Comparison of ENCODE assay signal across 12 cellular contexts in the genomic region with DNA sequence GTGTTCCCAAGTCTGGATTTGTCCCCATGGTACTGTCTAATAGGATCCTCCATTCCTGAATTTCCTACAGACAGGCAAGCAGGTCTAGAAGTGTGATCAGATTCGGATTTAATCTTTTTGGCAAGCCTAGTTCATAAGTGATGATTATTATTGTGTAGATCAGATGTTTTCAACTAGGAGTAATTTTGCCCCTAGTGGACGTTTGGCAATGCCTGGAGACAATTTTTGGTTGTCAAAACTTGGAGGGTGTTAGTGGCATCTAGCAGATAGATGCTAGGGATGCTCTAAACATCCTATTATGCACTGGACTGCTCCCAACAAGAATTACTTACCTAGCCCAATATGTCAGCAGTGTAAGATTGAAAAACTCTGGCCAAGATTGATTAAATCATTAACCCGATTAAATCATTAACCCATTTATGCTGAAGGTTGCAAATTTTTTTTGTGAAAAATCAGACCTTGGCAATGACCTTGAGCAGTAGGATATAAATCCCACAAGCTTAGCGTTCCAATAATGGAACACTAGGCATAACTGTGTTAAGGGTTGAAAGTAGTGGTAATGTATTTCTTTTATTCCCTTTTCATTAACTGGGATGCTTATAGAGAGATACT. TPM values are rescaled to one million over a fixed set of nuclear protein-coding genes. Genes with fewer than 3 reads are reported as not detected.
DNase-seq lines count a peak whose midpoint lies in the region; ATAC-seq and TF ChIP-seq lines count a peak whose summit lies in the region.
"Had no signal": no experiment of that assay in that cellular context is flagged by ENCODE, and none has a peak within 500 bp of the region (broad histone marks: within the 10 kb centered on the region; RNA-seq: fewer than 3 reads in every experiment).

No MANE protein-coding gene starts in this region.

- intact Hi-C loops in A673 (cut with micrococcal nuclease; ENCODE audit: unreplicated experiment) (no loop called here), Panc1 (cut with micrococcal nuclease; ENCODE audit: unreplicated experiment) (no loop called here)

- ATAC-seq in Panc1, result no peak
- no peak for ATAC-seq in GM18498 (IDR thresholded peaks at IDR 0.05; ENCODE audit: unreplicated experiment)
- no peak for ATAC-seq in HG02885 (IDR thresholded peaks at IDR 0.05; ENCODE audit: poor library complexity, unreplicated experiment)
- ATAC-seq: upper lobe of right lung had no signal

- POLR2A ChIA-PET in A673 (lab: Charles Lee; ENCODE audit: low non-redundant PET) (no interaction called here), Panc1 (lab: Charles Lee) (no interaction called here)

- BruUV-seq in A673 (replicated peaks; lab: Mats Ljungman, UMichigan) (no TSS peak), Panc1 (replicated peaks; lab: Mats Ljungman, UMichigan) (no TSS peak)

- DNase-seq in A673 (ENCODE audit: low spot score), result peak; percentile 12
- no peak for DNase-seq in Panc1 (ENCODE audit: low read depth, low spot score)
- DNase-seq in fibroblast of mammary gland (ENCODE audit: low read depth), result peak; percentile 4
- DNase-seq in G401 (ENCODE audit: low spot score), result no peak
- DNase-seq in substantia nigra (lab: John Stamatoyannopoulos, UW), result no peak
- DNase-seq: stimulated activated CD4-positive, alpha-beta T cell treated with anti-CD3 and anti-CD28 coated beads, Interleukin-12 subunit alpha, Interleukin-12 subunit beta, amount 100 ng/mL, for 4 hours; upper lobe of right lung had no signal

- in situ Hi-C loops in Panc1 (cut with HindIII; ENCODE audit: low pct_unique_long_range_greater_than_20kb, low sequenced_read_pairs) (no loop called here), G401 (cut with HindIII; ENCODE audit: low sequenced_read_pairs) (no loop called here)

- TF ChIP-seq CTCF in A673 (conservative IDR thresholded peaks at IDR 0.05; ENCODE audit: low read depth, low read length) (peak; percentile 34; the same call in 1 of the 2 replicates), GM12874 (IDR thresholded peaks at IDR 0.05; ENCODE audit: insufficient read depth, low read depth, low read length) (peak; percentile 27; the same call in 1 of the 2 replicates), Panc1 (IDR thresholded peaks at IDR 0.05) (peak; percentile 36), fibroblast of mammary gland (conservative IDR thresholded peaks at IDR 0.05; ENCODE audit: control insufficient read depth, insufficient read depth, low read depth, low read length) (peak; percentile 34)

- H3K9me3 ChIP-seq in A673 (ENCODE audit: low read depth, low read length, poor library complexity, severe bottlenecking), result no peaks in the 10 kb centered on the region
- H3K9me3 ChIP-seq in Panc1 (ENCODE audit: control insufficient read depth, insufficient read depth, low read depth, low read length), result no peaks in the 10 kb centered on the region
- H3K9me3 ChIP-seq: BLaER1, upper lobe of right lung had no signal

- no peak overlapping the region for H3K27ac ChIP-seq in A673 (ENCODE audit: low read depth, low read length, poor library complexity, severe bottlenecking)
- no peak overlapping the region for H3K27ac ChIP-seq in Panc1 (ENCODE audit: low read length)
- no peak overlapping the region for H3K27ac ChIP-seq in substantia nigra (ENCODE audit: low read depth, low read length, poor library complexity, severe bottlenecking)
- H3K27ac ChIP-seq: BLaER1, upper lobe of right lung had no signal

- H3K36me3 ChIP-seq in A673 (ENCODE audit: insufficient read depth, low read length, poor library complexity, severe bottlenecking) (peaks cover 79% of the 10 kb centered on the region), Panc1 (ENCODE audit: control insufficient read depth, insufficient read depth, low read length) (peaks cover 46% of the 10 kb centered on the region)

- H3K4me3 ChIP-seq in A673 (ENCODE audit: low read depth, low read length, poor library complexity, severe bottlenecking) (no peak overlapping the region), Panc1 (ENCODE audit: low read depth in 2 of 2, low read length in 2 of 2) (no peak overlapping the region), fibroblast of mammary gland (ENCODE audit: control insufficient read depth, low read depth, low read length) (no peak overlapping the region)
- H3K4me3 ChIP-seq: BLaER1, upper lobe of right lung had no signal

- CTCF ChIA-PET in A673 (lab: Charles Lee) (no interaction called here), Panc1 (lab: Charles Lee) (no interaction called here)

- H3K27me3 ChIP-seq in A673 (replicated peaks; ENCODE audit: insufficient read depth, low read depth, low read length, poor library complexity) (no peaks in the 10 kb centered on the region), Panc1 (ENCODE audit: control insufficient read depth, insufficient read depth, low read length) (no peaks in the 10 kb centered on the region)
- H3K27me3 ChIP-seq: BLaER1, upper lobe of right lung had no signal

- no peaks in the 10 kb centered on the region for H3K4me1 ChIP-seq in A673 (ENCODE audit: insufficient read depth, low read length, poor library complexity, severe bottlenecking)
- H3K4me1 ChIP-seq in Panc1 (ENCODE audit: control insufficient read depth, insufficient read depth, low read length), result no peaks in the 10 kb centered on the region
- H3K4me1 ChIP-seq: BLaER1, upper lobe of right lung had no signal

RNA-seq across cellular contexts. Expression of a gene that starts 28.2 kb away (rescaled TPM):
- 138 and 142 TPM in 2 replicates for total RNA-seq in A673 (2021)
- total RNA-seq in Panc1 (2021; ENCODE audit: unreplicated experiment), result 75.9 TPM
- 30.7 TPM for polyA plus RNA-seq in Panc1 (2012; ENCODE audit: insufficient read length)
- total RNA-seq in G401 (2014; rRNA removed; shearing (Covaris generic)), result 33.9 and 36.1 TPM in 2 replicates

RNA-seq across cellular contexts. Expression of a gene that starts 40.7 kb away (rescaled TPM):
- not detected in 2 replicates for total RNA-seq in A673 (2021)
- not detected for total RNA-seq in Panc1 (2021; ENCODE audit: unreplicated experiment)
- not detected for polyA plus RNA-seq in Panc1 (2012; ENCODE audit: insufficient read length)
- not detected in 2 replicates for total RNA-seq in G401 (2014; rRNA removed; shearing (Covaris generic))
- total RNA-seq: glomerular endothelial cell, upper lobe of right lung had no signal

Comparison
In these comparisons a context has a peak if more than half of its experiments do, and no peak if none do; other contexts are left out.
1. DNase-seq: peak in A673 (single experiment) and fibroblast of mammary gland (single experiment); none in Panc1 (single experiment), G401 (single experiment) and substantia nigra (0 of 49).
2. Peak in every context shown above with its lines, with median percentiles within 50 percentile points of each other: CTCF ChIP-seq.